Comparison of ENCODE assay signal across 13 cellular contexts in the genomic region with DNA sequence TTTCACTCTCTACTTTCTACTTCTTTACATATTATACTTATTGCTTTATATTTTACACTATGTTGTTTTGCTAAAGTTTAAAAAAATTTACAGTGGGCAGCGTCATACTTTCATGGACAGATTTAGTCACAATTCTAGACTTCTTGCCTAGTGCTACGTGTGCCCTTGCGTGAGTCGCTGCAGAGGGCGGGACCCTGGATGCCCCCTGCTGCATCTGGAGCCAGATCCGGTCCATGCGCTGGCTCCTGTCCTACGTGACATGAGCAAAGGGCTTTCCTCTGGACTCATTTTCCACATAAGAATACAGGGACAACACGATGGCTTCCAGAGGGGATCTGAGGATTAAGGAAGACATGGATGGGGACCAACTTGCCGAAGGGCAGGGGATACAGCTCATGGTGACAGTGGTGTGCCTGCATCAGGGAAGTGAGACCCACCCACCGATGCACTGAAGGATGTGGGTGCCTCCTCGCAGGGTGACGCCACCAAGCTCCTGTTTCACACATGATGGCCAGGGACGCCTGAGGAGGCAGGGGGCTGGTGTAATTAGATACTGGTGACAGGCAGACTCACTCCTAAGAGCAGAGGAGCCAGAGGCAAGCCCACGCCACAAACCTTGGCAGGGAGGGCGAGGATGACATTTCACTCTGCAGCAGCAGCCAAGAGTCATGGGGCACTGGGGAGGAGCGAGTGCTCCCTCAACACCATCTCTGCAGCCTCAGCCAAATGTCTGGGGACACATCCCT.
DNase-seq lines count a peak whose midpoint lies in the region; ATAC-seq, FAIRE-seq and TF ChIP-seq lines count a peak whose summit lies in the region.
"Had no signal": no experiment of that assay in that cellular context is flagged by ENCODE, and none has a peak within 500 bp of the region (broad histone marks: within the 10 kb centered on the region; RNA-seq: fewer than 3 reads in every experiment).

No MANE protein-coding gene starts in this region.

- TF ChIP-seq POLR2A in IMR-90 (IDR thresholded peaks at IDR 0.05; ENCODE audit: low read depth, low read length), result no peak
- TF ChIP-seq POLR2A in GM12892 (IDR thresholded peaks at IDR 0.05; ENCODE audit: low read depth, low read length), result no peak

- no peak overlapping the region for H2BK20ac ChIP-seq in IMR-90 (ENCODE audit: low read depth, low read length)

- TF ChIP-seq CTCF in BE2C (IDR thresholded peaks at IDR 0.05; ENCODE audit: low read depth, low read length), result no peak
- TF ChIP-seq CTCF in IMR-90 (conservative IDR thresholded peaks at IDR 0.05; ENCODE audit: low read depth, low read length), result no peak
- no peak for TF ChIP-seq CTCF in activated B cell treated with CpG ODN at 0.5 μM for 24 hours (IDR thresholded peaks at IDR 0.05)
- TF ChIP-seq CTCF in nephron progenitor cell (IDR thresholded peaks at IDR 0.05), result no peak

- POLR2A ChIA-PET in IMR-90 (lab: Charles Lee; ENCODE audit: unreplicated experiment) (no interaction called here), activated B cell treated with CpG ODN at 0.5 μM for 24 hours (lab: Charles Lee) (no interaction called here)

- H3K4me1 Mint-ChIP-seq in activated B cell treated with CpG ODN at 0.5 μM for 24 hours (no peaks in the 10 kb centered on the region), nephron progenitor cell (peaks cover 52% of the 10 kb centered on the region)

- no peak for TF ChIP-seq RAD21 in IMR-90 (IDR thresholded peaks at IDR 0.05; ENCODE audit: low read length)

- no peak overlapping the region for H3K27ac Mint-ChIP-seq in activated B cell treated with CpG ODN at 0.5 μM for 24 hours
- no peak overlapping the region for H3K27ac Mint-ChIP-seq in nephron progenitor cell

- no peak overlapping the region for H3K23ac ChIP-seq in IMR-90 (ENCODE audit: low read depth, low read length)

- dilution Hi-C loops in IMR-90 (cut with HindIII; ENCODE audit: low sequenced_read_pairs, unreplicated experiment), result no loop called here

- peaks cover 22% of the 10 kb centered on the region for H3K9me1 ChIP-seq in IMR-90 (ENCODE audit: insufficient read depth, low read length)

- H3K9me3 ChIP-seq in BE2C, result no peaks in the 10 kb centered on the region
- H3K9me3 ChIP-seq in IMR-90 (ENCODE audit: control insufficient read depth, insufficient read depth, low read length), result no peaks in the 10 kb centered on the region

- CTCF ChIA-PET in IMR-90 (lab: Yijun Ruan, JAX), result no interaction called here
- CTCF ChIA-PET in activated B cell treated with CpG ODN at 0.5 μM for 24 hours (lab: Charles Lee), result no interaction called here

- no peak overlapping the region for H3K4me2 ChIP-seq in IMR-90 (ENCODE audit: low read depth, low read length)

- H4K20me1 ChIP-seq in IMR-90 (ENCODE audit: insufficient read depth, low read length), result no peaks in the 10 kb centered on the region; the same call in 1 of the 2 replicates

- H2AK5ac ChIP-seq in IMR-90 (ENCODE audit: low read depth, low read length), result no peak overlapping the region

- H3K14ac ChIP-seq in IMR-90 (replicated peaks; ENCODE audit: low read depth, low read length), result no peak overlapping the region

- no TSS peak for BruUV-seq in IMR-90 (replicated peaks; lab: Mats Ljungman, UMichigan)

- H3K27me3 ChIP-seq in BE2C (no peaks in the 10 kb centered on the region), IMR-90 (ENCODE audit: control insufficient read depth, insufficient read depth, low read length) (no peaks in the 10 kb centered on the region)

- no peak for FAIRE-seq in GM12892 (lab: Jason Lieb, UNC)

- H3K79me1 ChIP-seq in IMR-90 (ENCODE audit: low read depth in 1 of 2, low read length in 2 of 2), result peaks cover 0 to 16% of the 10 kb centered on the region in 2 experiments; a peak in 2 of 4 replicates

- peak overlapping the region; percentile 86 for H2AK9ac ChIP-seq in IMR-90 (replicated peaks; ENCODE audit: low read depth, low read length, poor library complexity)

- WGBS in IMR-90 (ENCODE audit: extremely low coverage in 2 of 2, insufficient read length in 1 of 2), 2 experiments, result 86% methylated on average over 5 of the region's 17 CpGs; no CpG with 5 or more reads in 1 of the 2 experiments

- H3K4me3 ChIP-seq in BE2C (ENCODE audit: low read depth, low read length) (no peak overlapping the region), IMR-90 (ENCODE audit: insufficient read depth, low read depth, low read length) (no peak overlapping the region)

- H3K9ac ChIP-seq in IMR-90 (ENCODE audit: low read depth, low read length), result no peak overlapping the region

- H3K36me3 Mint-ChIP-seq in activated B cell treated with CpG ODN at 0.5 μM for 24 hours (ENCODE audit: low read depth), result no peaks in the 10 kb centered on the region
- no peaks in the 10 kb centered on the region for H3K36me3 Mint-ChIP-seq in nephron progenitor cell (ENCODE audit: low read depth)

- no peaks in the 10 kb centered on the region for H3K4me1 ChIP-seq in BE2C
- peaks cover 31% of the 10 kb centered on the region for H3K4me1 ChIP-seq in IMR-90 (ENCODE audit: control insufficient read depth, insufficient read depth, low read length)

- H3K9me3 Mint-ChIP-seq in activated B cell treated with CpG ODN at 0.5 μM for 24 hours, result no peaks in the 10 kb centered on the region
- H3K9me3 Mint-ChIP-seq in nephron progenitor cell, result no peaks in the 10 kb centered on the region

- H4K8ac ChIP-seq in IMR-90 (ENCODE audit: low read depth in 2 of 2, low read length in 2 of 2), result no peak overlapping the region

- no peak overlapping the region for H2BK5ac ChIP-seq in IMR-90 (ENCODE audit: low read depth, low read length, poor library complexity, severe bottlenecking)

- H3K4me3 Mint-ChIP-seq in activated B cell treated with CpG ODN at 0.5 μM for 24 hours (no peak overlapping the region), nephron progenitor cell (no peak overlapping the region)

- H3K56ac ChIP-seq in IMR-90 (ENCODE audit: extremely low read depth, insufficient read depth, low read length), result no peak overlapping the region

- no peak overlapping the region for H3K18ac ChIP-seq in IMR-90 (ENCODE audit: low read depth, low read length)

- no peaks in the 10 kb centered on the region for H3K27me3 Mint-ChIP-seq in activated B cell treated with CpG ODN at 0.5 μM for 24 hours
- peaks cover 14% of the 10 kb centered on the region for H3K27me3 Mint-ChIP-seq in nephron progenitor cell (ENCODE audit: low read depth, poor library complexity)

- no peak overlapping the region for H3K4ac ChIP-seq in IMR-90 (ENCODE audit: low read depth, low read length)

- H2BK15ac ChIP-seq in IMR-90 (ENCODE audit: low read depth, low read length), result no peak overlapping the region

- peak overlapping the region; percentile 35 for H2AFZ ChIP-seq in IMR-90 (replicated peaks; ENCODE audit: low read length, poor library complexity)

- intact Hi-C loops in IMR-90 (cut with micrococcal nuclease) (no loop called here), activated B cell treated with CpG ODN at 0.5 μM for 24 hours (cut with micrococcal nuclease) (no loop called here)

- H3K27ac ChIP-seq in IMR-90 (ENCODE audit: insufficient read depth, low read length), result no peak overlapping the region

- no peaks in the 10 kb centered on the region for H3K36me3 ChIP-seq in BE2C
- H3K36me3 ChIP-seq in IMR-90 (ENCODE audit: control insufficient read depth, insufficient read depth, low read length), result no peaks in the 10 kb centered on the region

- DNase-seq in BE2C, result peak; percentile 2
- DNase-seq in IMR-90, result peak; percentile 21
- peak; percentile 4 for DNase-seq in activated B cell treated with CpG ODN at 0.5 μM for 24 hours
- DNase-seq in nephron progenitor cell, result peak; percentile 46
- DNase-seq in GM12892 (ENCODE audit: insufficient read length), result no peak
- no peak for DNase-seq in NK-92 treated with Interleukin-12 subunit alpha and Interleukin-12 subunit beta, amount 100 ng/mL, for 24 hours (lab: John Stamatoyannopoulos, UW)
- DNase-seq: C1 segment of cervical spinal cord, erythroblast, NCI-H1048, T-helper 2 cell had no signal

- ATAC-seq in IMR-90 (ENCODE audit: low read depth) (no peak), activated B cell treated with CpG ODN at 0.5 μM for 24 hours (ENCODE audit: low read depth) (no peak), GM19467 (IDR thresholded peaks at IDR 0.05; ENCODE audit: unreplicated experiment) (no peak), GM21717 (IDR thresholded peaks at IDR 0.05; ENCODE audit: unreplicated experiment) (no peak)
- ATAC-seq: HCT116 had no signal

- peak overlapping the region; percentile 10; the same call in 1 of the 2 replicates for H2BK120ac ChIP-seq in IMR-90 (ENCODE audit: low read depth, low read length)

- no peak overlapping the region; the same call in 1 of the 2 replicates for H4K91ac ChIP-seq in IMR-90 (ENCODE audit: insufficient read depth, low read depth, low read length)

- in situ Hi-C loops in IMR-90 (cut with MboI; ENCODE audit: low sequenced_read_pairs), result no loop called here

- H4K5ac ChIP-seq in IMR-90 (ENCODE audit: low read depth, low read length), result no peak overlapping the region

TF ChIP-seq in IMR-90, 13 proteins besides CTCF, POLR2A, EP300 and RAD21 (continues in another document):
- TF ChIP-seq CHD1 (IDR thresholded peaks at IDR 0.05; ENCODE audit: low read depth, low read length) (no peak), CEBPB (IDR thresholded peaks at IDR 0.05; ENCODE audit: low read depth, low read length) (no peak), BHLHE40 (IDR thresholded peaks at IDR 0.05; ENCODE audit: low read depth, low read length) (no peak), MAFK (IDR thresholded peaks at IDR 0.05; ENCODE audit: low read depth, low read length) (no peak), RCOR1 (IDR thresholded peaks at IDR 0.05; ENCODE audit: insufficient replicate concordance, low read length) (no peak), MXI1 (IDR thresholded peaks at IDR 0.05; ENCODE audit: borderline replicate concordance, low read depth, low read length) (no peak), MAZ (IDR thresholded peaks at IDR 0.05; ENCODE audit: borderline replicate concordance, low read depth, low read length) (no peak), FOS (IDR thresholded peaks at IDR 0.05; ENCODE audit: low read depth, low read length) (no peak), RFX5 (IDR thresholded peaks at IDR 0.05; ENCODE audit: low read depth, low read length) (no peak), SMC3 (IDR thresholded peaks at IDR 0.05; ENCODE audit: low read depth, low read length) (no peak), NFE2L2 (IDR thresholded peaks at IDR 0.05; ENCODE audit: low read depth, low read length) (no peak)
- TF ChIP-seq, protein P1, sequence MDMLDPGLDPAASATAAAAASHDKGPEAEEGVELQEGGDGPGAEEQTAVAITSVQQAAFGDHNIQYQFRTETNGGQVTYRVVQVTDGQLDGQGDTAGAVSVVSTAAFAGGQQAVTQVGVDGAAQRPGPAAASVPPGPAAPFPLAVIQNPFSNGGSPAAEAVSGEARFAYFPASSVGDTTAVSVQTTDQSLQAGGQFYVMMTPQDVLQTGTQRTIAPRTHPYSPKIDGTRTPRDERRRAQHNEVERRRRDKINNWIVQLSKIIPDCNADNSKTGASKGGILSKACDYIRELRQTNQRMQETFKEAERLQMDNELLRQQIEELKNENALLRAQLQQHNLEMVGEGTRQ (IDR thresholded peaks at IDR 0.05; ENCODE audit: low read depth, low read length), result no peak

Comparison
In these comparisons a context has a peak if more than half of its experiments do, and no peak if none do; other contexts are left out.
1. DNase-seq: peak in BE2C (single experiment), IMR-90 (single experiment), activated B cell treated with CpG ODN at 0.5 μM for 24 hours (single experiment) and nephron progenitor cell (single experiment); none in GM12892 (single experiment) and NK-92 treated with Interleukin-12 subunit alpha and Interleukin-12 subunit beta, amount 100 ng/mL, for 24 hours (single experiment).